Comparison of ENCODE assay signal across 9 cellular contexts in the genomic region with DNA sequence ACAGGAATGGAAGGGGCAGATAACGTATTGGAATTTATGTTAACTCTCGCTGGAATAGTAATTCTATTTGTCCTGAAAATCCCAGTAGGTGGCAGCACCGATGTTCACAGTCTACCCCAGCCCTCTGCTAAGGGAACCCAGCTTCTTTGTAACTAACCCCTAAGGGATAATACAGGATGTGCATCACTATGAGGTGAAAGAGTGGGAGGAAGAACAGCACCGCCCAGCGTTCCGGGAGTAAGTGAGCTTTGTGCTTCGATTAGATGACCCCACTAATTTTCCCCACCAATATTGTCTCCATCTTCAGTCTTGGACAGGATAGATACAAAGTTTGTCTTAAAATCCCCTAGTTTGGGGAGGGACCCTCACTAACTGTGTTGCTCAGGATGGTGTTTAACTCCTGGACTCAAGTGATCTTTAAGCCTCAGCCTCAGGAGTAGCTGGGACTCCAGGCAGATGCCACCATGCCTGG. TPM values are rescaled to one million over a fixed set of nuclear protein-coding genes. Genes with fewer than 3 reads are reported as not detected.
DNase-seq lines count a peak whose midpoint lies in the region; ATAC-seq, FAIRE-seq and TF ChIP-seq lines count a peak whose summit lies in the region.
"Had no signal": no experiment of that assay in that cellular context is flagged by ENCODE, and none has a peak within 500 bp of the region (broad histone marks: within the 10 kb centered on the region; RNA-seq: fewer than 3 reads in every experiment).

No MANE protein-coding gene starts in this region.

- FAIRE-seq in GM19239 (lab: Jason Lieb, UNC): peak; percentile 99
- peak; percentile 93 for FAIRE-seq in endothelial cell of umbilical vein (lab: Jason Lieb, UNC)

- peak overlapping the region; percentile 95 for H3K4me2 ChIP-seq in endothelial cell of umbilical vein (ENCODE audit: insufficient read depth, low read length)

- H3K4me1 Mint-ChIP-seq in activated CD8-positive, alpha-beta T cell treated with anti-CD3 and anti-CD28 coated beads for 36 hours (ENCODE audit: low read depth): peaks cover 33% of the 10 kb centered on the region
- H3K4me1 Mint-ChIP-seq in mesothelial cell of epicardium: peaks cover 30% of the 10 kb centered on the region

- BruUV-seq in endothelial cell of umbilical vein (replicated peaks; lab: Mats Ljungman, UMichigan): no TSS peak

- H4K20me1 ChIP-seq in endothelial cell of umbilical vein (replicated peaks; ENCODE audit: control insufficient read depth, extremely low read depth, insufficient read depth, low read length): no peaks in the 10 kb centered on the region

- no peak overlapping the region for H3K27ac Mint-ChIP-seq in activated CD8-positive, alpha-beta T cell treated with anti-CD3 and anti-CD28 coated beads for 36 hours
- H3K27ac Mint-ChIP-seq in mesothelial cell of epicardium: no peak overlapping the region
- H3K27ac Mint-ChIP-seq: dendritic cell treated with granulocyte-macrophage colony-stimulating factor and Interleukin-4, amounts not matched to agents 40 ng/mL and 50 ng/mL, for 4 days had no signal

- peak; percentile 83 for ATAC-seq in HG03439 (IDR thresholded peaks at IDR 0.05; ENCODE audit: unreplicated experiment)
- ATAC-seq in activated CD8-positive, alpha-beta T cell treated with anti-CD3 and anti-CD28 coated beads for 36 hours: peak; percentile 78

- dilution Hi-C loops in endothelial cell of umbilical vein (cut with MboI; ENCODE audit: extremely low pct_ligation_motif_present, low sequenced_read_pairs): no loop called here

- H2AFZ ChIP-seq in endothelial cell of umbilical vein (ENCODE audit: low read depth, low read length): peak overlapping the region; percentile 47

- intact Hi-C loops in activated CD8-positive, alpha-beta T cell treated with anti-CD3 and anti-CD28 coated beads for 36 hours (cut with micrococcal nuclease): loop anchor here (1.0 kb wide), 1 partner anchor 62 kb away; no protein-coding TSS in a partner anchor
- intact Hi-C loops in endothelial cell of umbilical vein (cut with micrococcal nuclease): loop anchor here (1.0 kb wide), 5 partner anchors 57 to 145 kb away; no protein-coding TSS in a partner anchor

- H3K36me3 ChIP-seq in endothelial cell of umbilical vein (ENCODE audit: control insufficient read depth in 2 of 2, extremely low read depth in 1 of 2, insufficient read depth in 2 of 2, low read length in 2 of 2): peaks cover 3 to 7% of the 10 kb centered on the region in 2 experiments

- TF ChIP-seq POLR2A in endothelial cell of umbilical vein (IDR thresholded peaks at IDR 0.05; ENCODE audit: low read depth, low read length): no peak

- CTCF ChIA-PET in activated CD8-positive, alpha-beta T cell treated with anti-CD3 and anti-CD28 coated beads for 36 hours (lab: Charles Lee): interaction anchor here (0.6 to 7.6 kb wide), 27 partner anchors 10 to 304 kb away, joined by 3 to 162 read pairs (median 6); partner anchors contain the start of gene C3AR1
- CTCF ChIA-PET in endothelial cell of umbilical vein (lab: Charles Lee): interaction anchor here (0.9 to 4.7 kb wide), 38 partner anchors 11 to 298 kb away, joined by 3 to 132 read pairs (median 6); partner anchors contain the start of genes FOXJ2 and GDF3

- H3K4me3 Mint-ChIP-seq in activated CD8-positive, alpha-beta T cell treated with anti-CD3 and anti-CD28 coated beads for 36 hours: no peak overlapping the region
- no peak overlapping the region for H3K4me3 Mint-ChIP-seq in mesothelial cell of epicardium
- H3K4me3 Mint-ChIP-seq: dendritic cell treated with granulocyte-macrophage colony-stimulating factor and Interleukin-4, amounts not matched to agents 40 ng/mL and 50 ng/mL, for 4 days had no signal

- H3K9me3 ChIP-seq in endothelial cell of umbilical vein (replicated peaks; ENCODE audit: control insufficient read depth, insufficient read depth, low read length): no peaks in the 10 kb centered on the region

- peaks cover 36% of the 10 kb centered on the region for H3K36me3 Mint-ChIP-seq in activated CD8-positive, alpha-beta T cell treated with anti-CD3 and anti-CD28 coated beads for 36 hours (ENCODE audit: low read depth)
- peaks cover 16% of the 10 kb centered on the region for H3K36me3 Mint-ChIP-seq in mesothelial cell of epicardium

- DNase-seq in C1 segment of cervical spinal cord (lab: John Stamatoyannopoulos, UW) (peak in 10 of 14 donors; percentile 18 to 75 (median 30)), GM19239 (ENCODE audit: insufficient read length, low spot score) (peak; percentile 75), NCI-H774 (lab: John Stamatoyannopoulos, UW) (peak; percentile 17), endothelial cell of umbilical vein (ENCODE audit: low read depth, low spot score) (peak; percentile 93), mesothelial cell of epicardium (ENCODE audit: low spot score in 2 of 2, unreplicated experiment in 2 of 2) (peak; percentile 27 to 71)
- peak; percentile 86 for DNase-seq in activated CD8-positive, alpha-beta T cell treated with anti-CD3 and anti-CD28 coated beads for 36 hours
- DNase-seq in stimulated activated CD8-positive, alpha-beta memory T cell treated with anti-CD3 and anti-CD28 coated beads, Interleukin-15, amount 100 ng/mL, for 1 hour (ENCODE audit: low read depth): peak; percentile 68

- no peaks in the 10 kb centered on the region for H3K9me3 Mint-ChIP-seq in activated CD8-positive, alpha-beta T cell treated with anti-CD3 and anti-CD28 coated beads for 36 hours
- H3K9me3 Mint-ChIP-seq in mesothelial cell of epicardium: no peaks in the 10 kb centered on the region
- H3K9me3 Mint-ChIP-seq: dendritic cell treated with granulocyte-macrophage colony-stimulating factor and Interleukin-4, amounts not matched to agents 40 ng/mL and 50 ng/mL, for 4 days had no signal

- H3K27me3 ChIP-seq in endothelial cell of umbilical vein (ENCODE audit: control insufficient read depth in 2 of 2, insufficient read depth in 2 of 2, low read length in 2 of 2): no peaks in the 10 kb centered on the region

- TF ChIP-seq CTCF in activated CD8-positive, alpha-beta T cell treated with anti-CD3 and anti-CD28 coated beads for 36 hours (IDR thresholded peaks at IDR 0.05): peak; percentile 79
- TF ChIP-seq CTCF in endothelial cell of umbilical vein (IDR thresholded peaks at IDR 0.05; ENCODE audit: extremely low read depth in 1 of 2, insufficient read depth in 1 of 2, low read depth in 1 of 2, low read length in 2 of 2) (peak; percentile 58 to 80), mesothelial cell of epicardium (IDR thresholded peaks at IDR 0.05; ENCODE audit: unreplicated experiment) (peak; percentile 35)

- no peaks in the 10 kb centered on the region for H3K27me3 Mint-ChIP-seq in activated CD8-positive, alpha-beta T cell treated with anti-CD3 and anti-CD28 coated beads for 36 hours
- H3K27me3 Mint-ChIP-seq in mesothelial cell of epicardium (ENCODE audit: low read depth): no peaks in the 10 kb centered on the region
- H3K27me3 Mint-ChIP-seq: dendritic cell treated with granulocyte-macrophage colony-stimulating factor and Interleukin-4, amounts not matched to agents 40 ng/mL and 50 ng/mL, for 4 days had no signal

- H3K79me2 ChIP-seq in endothelial cell of umbilical vein (ENCODE audit: control insufficient read depth, insufficient read depth, low read length): peaks cover 26% of the 10 kb centered on the region

- peak overlapping the region; percentile 88 for H3K27ac ChIP-seq in endothelial cell of umbilical vein (ENCODE audit: insufficient read depth, low read depth, low read length)

- peak overlapping the region in 2 of 3 experiments; percentile 22 to 26 for H3K4me3 ChIP-seq in endothelial cell of umbilical vein (replicated peaks in 1 of 3; ENCODE audit: insufficient read depth in 1 of 3, low read depth in 1 of 3, low read length in 3 of 3)

- POLR2A ChIA-PET in activated CD8-positive, alpha-beta T cell treated with anti-CD3 and anti-CD28 coated beads for 36 hours (lab: Charles Lee): interaction anchor here (0.6 to 9.7 kb wide), 15 partner anchors 10 to 144 kb away, joined by 3 to 142 read pairs (median 9); no protein-coding TSS in a partner anchor
- POLR2A ChIA-PET in endothelial cell of umbilical vein (lab: Charles Lee): interaction anchor here (0.5 to 1.3 kb wide), 5 partner anchors 9 to 145 kb away, joined by 3 to 6 read pairs (median 4); no protein-coding TSS in a partner anchor

- H3K9ac ChIP-seq in endothelial cell of umbilical vein (replicated peaks; ENCODE audit: extremely low read depth, insufficient read depth, low read length): peak overlapping the region; percentile 45

- H3K9me1 ChIP-seq in endothelial cell of umbilical vein (replicated peaks; ENCODE audit: control insufficient read depth, extremely low read depth, insufficient read depth, low read length): no peaks in the 10 kb centered on the region

- H3K4me1 ChIP-seq in endothelial cell of umbilical vein (ENCODE audit: control insufficient read depth, extremely low read depth, insufficient read depth, low read length): peaks cover 37% of the 10 kb centered on the region

TF ChIP-seq in endothelial cell of umbilical vein, 7 proteins besides CTCF, POLR2A, EP300 and RAD21:
- TF ChIP-seq FOS (IDR thresholded peaks at IDR 0.05; ENCODE audit: borderline replicate concordance, insufficient read depth, low read length): no peak
- TF ChIP-seq EZH2 (IDR thresholded peaks at IDR 0.05; ENCODE audit: borderline replicate concordance, low read depth, low read length, severe bottlenecking): no peak
- no peak for TF ChIP-seq MYC (IDR thresholded peaks at IDR 0.05; ENCODE audit: low read depth, low read length)
- no peak for TF ChIP-seq POLR2AphosphoS5 (IDR thresholded peaks at IDR 0.05; ENCODE audit: insufficient read depth, low read depth, low read length)
- no peak for TF ChIP-seq GATA2 (IDR thresholded peaks at IDR 0.05; ENCODE audit: insufficient read depth, insufficient read length, low read depth, low read length)
- no peak for TF ChIP-seq MAX (IDR thresholded peaks at IDR 0.05; ENCODE audit: insufficient read depth, insufficient read length)
- TF ChIP-seq JUN (IDR thresholded peaks at IDR 0.05; ENCODE audit: borderline replicate concordance, insufficient read depth, insufficient read length, low read depth): no peak

RNA-seq across cellular contexts. Expression of gene SLC2A3, which starts 2.7 kb away (rescaled TPM):
- total RNA-seq in activated CD8-positive, alpha-beta T cell treated with anti-CD3 and anti-CD28 coated beads for 36 hours: 100 to 1,000 TPM; 488 to 528 TPM
- total RNA-seq in endothelial cell of umbilical vein (13.9 and 25.7 TPM in 2 replicates), mesothelial cell of epicardium (170 to 186 TPM (median 186 TPM) in 3 replicates)
- 12.7 and 20.8 TPM in 2 replicates for polyA plus RNA-seq in endothelial cell of umbilical vein
- polyA plus RNA-seq in endothelial cell of umbilical vein (2011; cell fraction: cytosol; rRNA removed): 8.9 and 9.9 TPM in 2 replicates
- 20.7 and 21.8 TPM in 2 replicates for polyA plus RNA-seq in endothelial cell of umbilical vein (2011; cell fraction: nucleus; rRNA removed)
- 33.5 and 53.0 TPM in 2 replicates for polyA plus RNA-seq in endothelial cell of umbilical vein (2012)
- polyA minus RNA-seq in endothelial cell of umbilical vein: 32.2 and 35.4 TPM in 2 replicates
- 22.0 TPM for polyA minus RNA-seq in endothelial cell of umbilical vein (2011; cell fraction: cytosol; rRNA and poly(A)+ RNA removed)
- 29.1 and 41.5 TPM in 2 replicates for polyA minus RNA-seq in endothelial cell of umbilical vein (2011; cell fraction: nucleus; rRNA and poly(A)+ RNA removed)

Comparison
In these comparisons a context has a peak if more than half of its experiments do, and no peak if none do; other contexts are left out.
1. Peak in every context shown above with its lines: DNase-seq, ATAC-seq, H3K4me3 ChIP-seq and H3K27ac ChIP-seq.
2. DNase-seq: peak in every context shown above with its lines; median percentile 93 in endothelial cell of umbilical vein; 86 in activated CD8-positive, alpha-beta T cell treated with anti-CD3 and anti-CD28 coated beads for 36 hours; 75 in GM19239; 68 in stimulated activated CD8-positive, alpha-beta memory T cell treated with anti-CD3 and anti-CD28 coated beads, Interleukin-15, amount 100 ng/mL, for 1 hour; 49 in mesothelial cell of epicardium; 30 in C1 segment of cervical spinal cord; 17 in NCI-H774.